In the genomic region with DNA sequence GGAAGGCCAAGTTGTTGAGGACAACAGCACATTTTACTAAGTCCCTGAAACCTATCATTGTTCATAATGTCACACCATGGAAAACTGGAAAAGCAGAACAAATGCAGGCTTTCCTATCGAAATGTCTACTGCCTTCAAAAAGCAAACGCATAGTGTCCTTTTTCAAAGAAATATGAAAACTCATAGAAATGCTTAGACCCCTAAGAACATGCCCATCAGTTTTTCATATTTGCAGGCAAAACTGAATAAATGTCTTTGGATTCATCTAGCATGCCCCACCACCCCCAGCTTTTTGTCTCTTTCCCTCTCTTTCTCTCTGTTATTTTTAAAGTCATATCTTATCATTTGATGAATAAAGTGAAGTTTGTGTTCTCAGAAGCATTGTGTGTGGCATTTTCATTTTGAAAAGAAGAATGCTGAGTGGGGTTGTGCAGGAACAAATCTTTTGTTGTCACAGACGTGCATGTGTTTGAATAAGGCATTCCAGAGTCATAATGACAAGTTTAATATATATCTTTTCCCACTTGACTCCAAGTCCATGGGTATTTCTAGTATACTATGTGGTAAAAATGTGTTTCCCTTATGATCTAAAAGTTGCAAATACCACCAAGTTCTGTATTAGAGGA, we compare ENCODE assay signal across 9 cellular contexts.
"Had no signal": no experiment of that assay in that cellular context is flagged by ENCODE, and none has a peak within 500 bp of the region (broad histone marks: within the 10 kb centered on the region; RNA-seq: fewer than 3 reads in every experiment).

No MANE protein-coding gene starts in this region.

- H3K4me2 ChIP-seq: GM23338, KMS-11 had no signal

- ATAC-seq: GM23338, HepG2 had no signal

- DNase-seq: H9, HCEC 1CT, HFFc6 had no signal

- H3K27ac ChIP-seq: HL-60, KMS-11 had no signal

- FAIRE-seq: H1, H54, HepG2 had no signal

- H2AFZ ChIP-seq: GM23338 had no signal

- H3K4me3 ChIP-seq: GM23338 had no signal

- H3K9ac ChIP-seq: KMS-11 had no signal
